In the genomic region with DNA sequence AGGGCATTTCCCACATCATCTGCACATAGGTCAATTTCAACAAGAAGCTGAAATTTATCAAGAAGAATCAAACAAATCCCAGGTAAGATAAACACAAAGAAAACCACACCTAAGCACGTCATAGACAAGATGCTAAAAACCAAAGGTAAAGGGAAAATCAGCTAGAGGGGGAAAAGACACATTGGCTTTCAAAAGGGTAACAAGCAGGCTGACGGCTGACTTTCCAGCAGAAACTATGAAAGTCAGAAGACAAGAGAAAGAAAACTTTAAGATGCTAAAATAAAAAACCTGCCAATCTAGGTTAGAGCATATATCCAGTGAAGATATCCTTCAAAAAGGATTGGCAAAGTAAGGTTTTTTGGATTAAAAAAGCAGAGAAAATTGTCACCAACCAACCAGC, we compare ENCODE assay signal across 1 cellular context.
TF ChIP-seq lines count a peak whose summit lies in the region.

No MANE protein-coding gene starts in this region.

TF ChIP-seq in K562, 482 proteins besides CTCF, POLR2A, EP300 and RAD21 (continued from another document):
- TF ChIP-seq ZBTB40 (IDR thresholded peaks at IDR 0.05) (no peak), ZBTB40 (CRISPR knock-in tag; IDR thresholded peaks at IDR 0.05) (no peak), CBX1 (IDR thresholded peaks at IDR 0.05; ENCODE audit: low read depth) (no peak), GTF2B (IDR thresholded peaks at IDR 0.05; ENCODE audit: extremely low read depth, insufficient read length) (no peak), STAG1 (CRISPR knock-in tag; IDR thresholded peaks at IDR 0.05; ENCODE audit: borderline replicate concordance) (no peak), ZNF445 (CRISPR knock-in tag; IDR thresholded peaks at IDR 0.05; ENCODE audit: low read depth) (no peak), PTBP1 (IDR thresholded peaks at IDR 0.05; ENCODE audit: low read depth, low read length) (no peak), ADNP (tag; IDR thresholded peaks at IDR 0.05) (no peak), TRIM28 (IDR thresholded peaks at IDR 0.05) (peak; percentile 87), NFIC (IDR thresholded peaks at IDR 0.05) (no peak), CREB3 (tag; conservative IDR thresholded peaks at IDR 0.05; ENCODE audit: low read depth) (no peak), GABPB1 (CRISPR knock-in tag; IDR thresholded peaks at IDR 0.05) (no peak), ZNF79 (CRISPR knock-in tag; IDR thresholded peaks at IDR 0.05; ENCODE audit: low read depth) (no peak), ZKSCAN3 (CRISPR knock-in tag; IDR thresholded peaks at IDR 0.05) (no peak), U2AF1 (optimal IDR thresholded peaks at IDR 0.05; ENCODE audit: low read depth, low read length) (no peak), NBN (IDR thresholded peaks at IDR 0.05; ENCODE audit: low read depth) (no peak), CBX5 (IDR thresholded peaks at IDR 0.05; ENCODE audit: borderline replicate concordance, low read depth) (peak; percentile 87; the same call in 1 of the 2 replicates), ZNF316 (IDR thresholded peaks at IDR 0.05) (no peak), CBX3 (IDR thresholded peaks at IDR 0.05; ENCODE audit: borderline replicate concordance in 1 of 2, low read length in 2 of 2) (peak in 1 of 2 experiments; percentile 91; a peak in 2 of 3 replicates), ZFP91 (CRISPR knock-in tag; IDR thresholded peaks at IDR 0.05) (no peak), MAFG (tag; conservative IDR thresholded peaks at IDR 0.05) (no peak)
- TF ChIP-seq, protein P1, sequence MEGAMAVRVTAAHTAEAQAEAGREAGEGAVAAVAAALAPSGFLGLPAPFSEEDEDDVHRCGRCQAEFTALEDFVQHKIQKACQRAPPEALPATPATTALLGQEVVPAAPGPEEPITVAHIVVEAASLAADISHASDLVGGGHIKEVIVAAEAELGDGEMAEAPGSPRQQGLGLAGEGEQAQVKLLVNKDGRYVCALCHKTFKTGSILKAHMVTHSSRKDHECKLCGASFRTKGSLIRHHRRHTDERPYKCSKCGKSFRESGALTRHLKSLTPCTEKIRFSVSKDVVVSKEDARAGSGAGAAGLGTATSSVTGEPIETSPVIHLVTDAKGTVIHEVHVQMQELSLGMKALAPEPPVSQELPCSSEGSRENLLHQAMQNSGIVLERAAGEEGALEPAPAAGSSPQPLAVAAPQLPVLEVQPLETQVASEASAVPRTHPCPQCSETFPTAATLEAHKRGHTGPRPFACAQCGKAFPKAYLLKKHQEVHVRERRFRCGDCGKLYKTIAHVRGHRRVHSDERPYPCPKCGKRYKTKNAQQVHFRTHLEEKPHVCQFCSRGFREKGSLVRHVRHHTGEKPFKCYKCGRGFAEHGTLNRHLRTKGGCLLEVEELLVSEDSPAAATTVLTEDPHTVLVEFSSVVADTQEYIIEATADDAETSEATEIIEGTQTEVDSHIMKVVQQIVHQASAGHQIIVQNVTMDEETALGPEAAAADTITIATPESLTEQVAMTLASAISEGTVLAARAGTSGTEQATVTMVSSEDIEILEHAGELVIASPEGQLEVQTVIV (CRISPR knock-in tag; IDR thresholded peaks at IDR 0.05; ENCODE audit: borderline replicate concordance) = no peak
- TF ChIP-seq, protein P2, sequence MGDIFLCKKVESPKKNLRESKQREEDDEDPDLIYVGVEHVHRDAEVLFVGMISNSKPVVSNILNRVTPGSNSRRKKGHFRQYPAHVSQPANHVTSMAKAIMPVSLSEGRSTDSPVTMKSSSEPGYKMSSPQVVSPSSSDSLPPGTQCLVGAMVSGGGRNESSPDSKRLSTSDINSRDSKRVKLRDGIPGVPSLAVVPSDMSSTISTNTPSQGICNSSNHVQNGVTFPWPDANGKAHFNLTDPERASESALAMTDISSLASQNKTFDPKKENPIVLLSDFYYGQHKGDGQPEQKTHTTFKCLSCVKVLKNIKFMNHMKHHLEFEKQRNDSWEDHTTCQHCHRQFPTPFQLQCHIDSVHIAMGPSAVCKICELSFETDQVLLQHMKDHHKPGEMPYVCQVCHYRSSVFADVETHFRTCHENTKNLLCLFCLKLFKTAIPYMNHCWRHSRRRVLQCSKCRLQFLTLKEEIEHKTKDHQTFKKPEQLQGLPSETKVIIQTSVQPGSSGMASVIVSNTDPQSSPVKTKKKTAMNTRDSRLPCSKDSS (IDR thresholded peaks at IDR 0.05; ENCODE audit: low read depth, partially characterized antibody) = peak; percentile 76
